Comparison of ENCODE assay signal across 1 cellular context in the genomic region with DNA sequence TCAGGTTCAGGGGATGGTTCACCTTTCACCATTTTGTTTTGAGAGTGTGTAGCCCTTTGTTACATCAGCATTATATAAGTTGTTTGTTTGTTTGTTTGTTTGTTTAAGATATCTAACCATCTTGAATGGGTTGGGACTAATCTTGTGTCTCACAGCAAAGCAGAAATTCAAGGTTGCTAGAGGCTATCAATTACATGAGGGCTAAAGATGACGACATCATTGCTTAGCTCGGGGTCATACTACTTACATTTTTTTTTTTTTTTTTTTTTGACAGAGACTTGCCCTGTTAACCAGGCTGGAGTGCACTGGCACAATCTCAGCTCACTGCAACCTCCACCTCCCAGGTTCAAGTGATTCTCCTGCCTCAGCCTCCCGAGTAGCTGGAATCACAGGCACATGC.
TF ChIP-seq lines count a peak whose summit lies in the region.

No MANE protein-coding gene starts in this region.

TF ChIP-seq in HepG2, 621 proteins besides CTCF, POLR2A, EP300 and RAD21 (continued from another document):
- TF ChIP-seq, protein P1, sequence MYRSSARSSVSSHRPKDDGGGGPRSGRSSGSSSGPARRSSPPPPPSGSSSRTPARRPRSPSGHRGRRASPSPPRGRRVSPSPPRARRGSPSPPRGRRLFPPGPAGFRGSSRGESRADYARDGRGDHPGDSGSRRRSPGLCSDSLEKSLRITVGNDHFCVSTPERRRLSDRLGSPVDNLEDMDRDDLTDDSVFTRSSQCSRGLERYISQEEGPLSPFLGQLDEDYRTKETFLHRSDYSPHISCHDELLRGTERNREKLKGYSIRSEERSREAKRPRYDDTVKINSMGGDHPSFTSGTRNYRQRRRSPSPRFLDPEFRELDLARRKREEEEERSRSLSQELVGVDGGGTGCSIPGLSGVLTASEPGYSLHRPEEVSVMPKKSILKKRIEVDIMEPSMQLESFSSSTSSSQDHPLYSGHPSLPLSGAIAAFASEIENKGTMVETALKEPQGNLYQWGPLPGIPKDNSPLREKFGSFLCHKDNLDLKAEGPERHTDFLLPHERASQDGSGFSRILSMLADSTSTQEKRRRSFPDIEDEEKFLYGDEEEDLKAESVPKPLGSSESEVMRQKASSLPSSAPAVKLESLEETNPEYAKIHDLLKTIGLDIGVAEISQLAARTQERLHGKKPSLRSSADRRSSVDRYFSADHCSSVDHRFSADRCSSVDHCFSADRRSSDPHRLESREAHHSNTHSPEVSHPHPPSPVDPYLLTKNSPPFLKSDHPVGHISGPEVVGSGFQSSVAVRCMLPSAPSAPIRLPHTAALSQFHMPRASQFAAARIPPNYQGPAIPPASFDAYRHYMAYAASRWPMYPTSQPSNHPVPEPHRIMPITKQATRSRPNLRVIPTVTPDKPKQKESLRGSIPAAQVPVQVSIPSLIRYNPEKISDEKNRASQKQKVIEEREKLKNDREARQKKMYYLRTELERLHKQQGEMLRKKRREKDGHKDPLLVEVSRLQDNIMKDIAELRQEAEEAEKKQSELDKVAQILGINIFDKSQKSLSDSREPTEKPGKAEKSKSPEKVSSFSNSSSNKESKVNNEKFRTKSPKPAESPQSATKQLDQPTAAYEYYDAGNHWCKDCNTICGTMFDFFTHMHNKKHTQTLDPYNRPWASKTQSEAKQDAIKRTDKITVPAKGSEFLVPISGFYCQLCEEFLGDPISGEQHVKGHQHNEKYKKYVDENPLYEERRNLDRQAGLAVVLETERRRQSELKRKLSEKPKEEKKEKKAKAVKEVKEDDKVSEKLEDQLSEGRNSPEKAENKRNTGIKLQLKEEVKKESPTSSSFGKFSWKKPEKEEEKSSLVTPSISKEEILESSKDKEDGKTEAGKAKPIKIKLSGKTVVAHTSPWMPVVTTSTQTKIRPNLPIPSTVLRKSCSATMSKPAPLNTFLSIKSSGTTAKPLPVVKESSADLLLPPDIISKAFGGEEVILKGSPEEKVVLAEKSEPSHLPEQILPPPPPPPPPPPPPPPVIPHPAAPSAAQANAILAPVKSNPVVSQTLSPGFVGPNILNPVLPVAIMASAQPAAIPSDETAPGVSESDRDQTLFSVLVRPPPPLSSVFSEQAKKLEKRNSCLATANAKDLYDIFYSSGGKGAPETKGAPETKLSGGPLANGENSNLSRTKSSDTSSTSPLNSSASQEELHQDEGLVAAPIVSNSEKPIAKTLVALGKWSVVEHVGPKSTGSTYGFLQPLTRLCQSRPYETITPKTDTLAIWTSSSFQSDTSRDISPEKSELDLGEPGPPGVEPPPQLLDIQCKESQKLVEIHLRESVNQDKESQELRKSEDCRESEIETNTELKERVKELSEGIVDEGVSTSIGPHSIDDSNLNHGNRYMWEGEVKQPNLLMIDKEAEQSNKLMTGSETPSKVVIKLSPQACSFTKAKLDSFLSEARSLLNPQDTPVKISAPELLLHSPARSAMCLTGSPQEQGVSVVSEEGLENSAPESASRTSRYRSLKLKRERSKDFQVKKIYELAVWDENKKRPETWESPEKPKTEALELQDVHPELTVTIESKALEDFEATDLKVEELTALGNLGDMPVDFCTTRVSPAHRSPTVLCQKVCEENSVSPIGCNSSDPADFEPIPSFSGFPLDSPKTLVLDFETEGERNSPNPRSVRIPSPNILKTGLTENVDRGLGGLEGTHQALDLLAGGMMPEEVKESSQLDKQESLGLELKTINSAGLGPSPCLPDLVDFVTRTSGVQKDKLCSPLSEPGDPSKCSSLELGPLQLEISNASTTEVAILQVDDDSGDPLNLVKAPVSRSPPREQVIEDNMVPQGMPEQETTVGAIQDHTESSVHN (CRISPR knock-in tag; IDR thresholded peaks at IDR 0.05) = no peak
- TF ChIP-seq, protein P2, sequence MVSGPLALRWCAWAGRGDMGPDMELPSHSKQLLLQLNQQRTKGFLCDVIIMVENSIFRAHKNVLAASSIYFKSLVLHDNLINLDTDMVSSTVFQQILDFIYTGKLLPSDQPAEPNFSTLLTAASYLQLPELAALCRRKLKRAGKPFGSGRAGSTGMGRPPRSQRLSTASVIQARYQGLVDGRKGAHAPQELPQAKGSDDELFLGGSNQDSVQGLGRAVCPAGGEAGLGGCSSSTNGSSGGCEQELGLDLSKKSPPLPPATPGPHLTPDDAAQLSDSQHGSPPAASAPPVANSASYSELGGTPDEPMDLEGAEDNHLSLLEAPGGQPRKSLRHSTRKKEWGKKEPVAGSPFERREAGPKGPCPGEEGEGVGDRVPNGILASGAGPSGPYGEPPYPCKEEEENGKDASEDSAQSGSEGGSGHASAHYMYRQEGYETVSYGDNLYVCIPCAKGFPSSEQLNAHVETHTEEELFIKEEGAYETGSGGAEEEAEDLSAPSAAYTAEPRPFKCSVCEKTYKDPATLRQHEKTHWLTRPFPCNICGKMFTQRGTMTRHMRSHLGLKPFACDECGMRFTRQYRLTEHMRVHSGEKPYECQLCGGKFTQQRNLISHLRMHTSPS (CRISPR knock-in tag; IDR thresholded peaks at IDR 0.05; ENCODE audit: low read depth) = no peak
- no peak for TF ChIP-seq ATF1 (CRISPR knock-in tag; IDR thresholded peaks at IDR 0.05)
- TF ChIP-seq HDAC2 (CRISPR knock-in tag; IDR thresholded peaks at IDR 0.05) = no peak
TF ChIP-seq in HepG2: peak in this region for 3.
